ENCODE assay signal across 7 cellular contexts in the genomic region with DNA sequence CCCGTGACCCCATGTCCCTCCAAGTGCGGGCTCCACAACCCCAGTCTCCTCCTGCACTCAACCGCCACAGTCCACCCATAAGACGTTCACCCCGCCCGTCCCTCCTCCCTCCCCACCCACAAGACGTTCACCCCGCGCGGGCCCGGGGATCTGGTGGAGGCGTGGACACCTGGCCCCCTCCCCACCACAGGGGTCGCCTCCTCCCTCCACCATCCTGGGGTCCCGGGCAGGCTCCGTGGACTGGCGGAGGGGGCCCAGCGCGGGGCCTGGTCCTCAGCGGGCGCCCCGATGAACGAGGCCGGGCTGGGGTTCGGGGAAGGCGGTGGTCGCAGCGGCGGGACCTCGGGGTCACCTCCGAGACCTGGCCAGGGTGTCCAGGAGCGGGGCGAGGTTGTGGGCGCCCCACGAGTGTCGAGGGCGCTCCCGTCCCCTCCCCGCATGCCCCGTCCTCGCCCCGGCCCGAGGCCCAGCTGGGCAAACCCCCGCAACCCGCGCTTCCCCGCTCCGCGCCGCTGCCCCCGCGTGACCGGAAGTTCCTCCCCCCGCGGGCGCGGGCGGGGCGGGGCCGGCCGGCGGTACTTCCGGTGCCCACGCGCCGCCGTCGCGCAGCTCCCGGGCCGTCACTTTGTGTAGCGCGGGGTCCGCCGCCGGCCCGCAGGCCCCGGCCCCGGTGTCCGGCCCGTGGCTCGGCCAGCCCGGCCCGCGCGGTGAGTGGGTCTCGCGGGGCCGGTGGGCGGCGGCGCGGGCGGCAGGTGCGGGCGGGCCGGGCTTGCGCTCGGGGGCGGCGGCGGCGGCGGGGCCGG. TPM values are rescaled to one million over a fixed set of nuclear protein-coding genes. Genes with fewer than 3 reads are reported as not detected.
DNase-seq lines count a peak whose midpoint lies in the region; ATAC-seq and TF ChIP-seq lines count a peak whose summit lies in the region.

A gene (plus strand): TSS at position 578 of the 803 bp plus-strand sequence. CDS start 5,092 bp downstream, outside the sequence.

- ATAC-seq in activated CD8-positive, alpha-beta T cell treated with anti-CD3 and anti-CD28 coated beads, Interleukin-2, amount 10 ng/mL, durations not matched to agents 7 days and 5 days: peak; percentile 80

- H3K4me3 Mint-ChIP-seq in activated CD8-positive, alpha-beta T cell treated with anti-CD3 and anti-CD28 coated beads, Interleukin-2, amount 10 ng/mL, durations not matched to agents 7 days and 5 days: peak within 1 kb of the TSS; percentile 93
- peak within 1 kb of the TSS; percentile 80 for H3K4me3 Mint-ChIP-seq in mesothelial cell of epicardium

- H3K4me3 ChIP-seq in HEK293 (ENCODE audit: low read depth, low read length) (peak within 1 kb of the TSS; percentile 78), endocrine pancreas (ENCODE audit: control insufficient read depth, insufficient read depth, low read length) (no peak within 1 kb of the TSS)

- CTCF ChIA-PET in HEK293 (lab: Yijun Ruan, JAX): interaction anchor here (0.6 kb wide), 1 partner anchor 14 kb away, joined by 3 read pairs; no protein-coding TSS in a partner anchor
- CTCF ChIA-PET in activated CD8-positive, alpha-beta T cell treated with anti-CD3 and anti-CD28 coated beads, Interleukin-2, amount 10 ng/mL, durations not matched to agents 7 days and 5 days (lab: Charles Lee): interaction anchor here (1.6 kb wide), 1 partner anchor 15 kb away, joined by 4 read pairs; no protein-coding TSS in a partner anchor

- peaks cover 31% of the 10 kb centered on the region for H3K36me3 Mint-ChIP-seq in activated CD8-positive, alpha-beta T cell treated with anti-CD3 and anti-CD28 coated beads, Interleukin-2, amount 10 ng/mL, durations not matched to agents 7 days and 5 days (ENCODE audit: low read depth)
- peaks cover 15% of the 10 kb centered on the region for H3K36me3 Mint-ChIP-seq in mesothelial cell of epicardium

- H3K9me3 ChIP-seq in HEK293 (ENCODE audit: control insufficient read depth, insufficient read depth, low read depth, low read length): no peaks in the 10 kb centered on the region
- H3K9me3 ChIP-seq in endocrine pancreas (ENCODE audit: control insufficient read depth, low read length): no peaks in the 10 kb centered on the region

- H3K36me3 ChIP-seq in HEK293 (ENCODE audit: control insufficient read depth in 2 of 2, insufficient read depth in 1 of 2, low read length in 2 of 2): peaks cover 0 to 30% of the 10 kb centered on the region in 2 experiments; a peak in 1 of 3 replicates
- H3K36me3 ChIP-seq in endocrine pancreas (ENCODE audit: control insufficient read depth, insufficient read depth, low read length): no peaks in the 10 kb centered on the region

- no peaks in the 10 kb centered on the region for H3K4me1 ChIP-seq in HEK293 (ENCODE audit: control insufficient read depth, insufficient read depth, low read length)
- no peaks in the 10 kb centered on the region for H3K4me1 ChIP-seq in endocrine pancreas (ENCODE audit: control insufficient read depth, insufficient read depth, low read length)

- POLR2A ChIA-PET in HEK293 (lab: Yijun Ruan, JAX): interaction anchor here (0.6 to 1.0 kb wide), 2 partner anchors 19 to 47 kb away, joined by 3 read pairs; a partner anchor contains a TSS
- POLR2A ChIA-PET in activated CD8-positive, alpha-beta T cell treated with anti-CD3 and anti-CD28 coated beads, Interleukin-2, amount 10 ng/mL, durations not matched to agents 7 days and 5 days (lab: Charles Lee): interaction anchor here (0.5 to 1.0 kb wide), 2 partner anchors 11 to 14 kb away, joined by 3 read pairs; no protein-coding TSS in a partner anchor

- peak; percentile 73 for TF ChIP-seq POLR2A in GM15510 (IDR thresholded peaks at IDR 0.05; ENCODE audit: borderline replicate concordance, extremely low read depth, insufficient read length)

- DNase-seq in NCI-H146 (lab: John Stamatoyannopoulos, UW) (peak; percentile 62), mesothelial cell of epicardium (ENCODE audit: low spot score in 2 of 2, unreplicated experiment in 2 of 2) (peak in 1 of 2 experiments; percentile 61)
- DNase-seq in activated CD8-positive, alpha-beta T cell treated with anti-CD3 and anti-CD28 coated beads, Interleukin-2, amount 10 ng/mL, durations not matched to agents 7 days and 5 days: peak; percentile 64
- peak; percentile 11 to 36 for DNase-seq in stimulated activated CD8-positive, alpha-beta memory T cell treated with anti-CD3 and anti-CD28 coated beads, Interleukin-15, amount 100 ng/mL, for 4 hours (ENCODE audit: low read depth in 2 of 2)

- H3K27ac Mint-ChIP-seq in activated CD8-positive, alpha-beta T cell treated with anti-CD3 and anti-CD28 coated beads, Interleukin-2, amount 10 ng/mL, durations not matched to agents 7 days and 5 days: peak within 1 kb of the TSS; percentile 87
- H3K27ac Mint-ChIP-seq in mesothelial cell of epicardium: peak within 1 kb of the TSS; percentile 89

- peaks cover 41% of the 10 kb centered on the region for H3K4me1 Mint-ChIP-seq in activated CD8-positive, alpha-beta T cell treated with anti-CD3 and anti-CD28 coated beads, Interleukin-2, amount 10 ng/mL, durations not matched to agents 7 days and 5 days (ENCODE audit: low read depth)
- peaks cover 20% of the 10 kb centered on the region for H3K4me1 Mint-ChIP-seq in mesothelial cell of epicardium

- H3K9ac ChIP-seq in endocrine pancreas (ENCODE audit: control insufficient read depth, insufficient read depth, low read length): peak within 1 kb of the TSS; percentile 82

- no peaks in the 10 kb centered on the region for H3K27me3 ChIP-seq in endocrine pancreas (ENCODE audit: control insufficient read depth, insufficient read depth, low read length)

- peak within 1 kb of the TSS; percentile 74; the same call in 1 of the 2 replicates for H3K27ac ChIP-seq in HEK293 (ENCODE audit: extremely low read depth, low read depth, low read length)

- TF ChIP-seq CTCF in HEK293 (tag by site-specific recombination; IDR thresholded peaks at IDR 0.05): no peak
- TF ChIP-seq CTCF in mesothelial cell of epicardium (IDR thresholded peaks at IDR 0.05; ENCODE audit: unreplicated experiment): no peak

- no peaks in the 10 kb centered on the region for H3K9me3 Mint-ChIP-seq in activated CD8-positive, alpha-beta T cell treated with anti-CD3 and anti-CD28 coated beads, Interleukin-2, amount 10 ng/mL, durations not matched to agents 7 days and 5 days (ENCODE audit: insufficient read depth)
- H3K9me3 Mint-ChIP-seq in mesothelial cell of epicardium: no peaks in the 10 kb centered on the region

- no peaks in the 10 kb centered on the region for H3K27me3 Mint-ChIP-seq in activated CD8-positive, alpha-beta T cell treated with anti-CD3 and anti-CD28 coated beads, Interleukin-2, amount 10 ng/mL, durations not matched to agents 7 days and 5 days (ENCODE audit: low read depth)
- no peaks in the 10 kb centered on the region for H3K27me3 Mint-ChIP-seq in mesothelial cell of epicardium (ENCODE audit: low read depth)

TF ChIP-seq in HEK293, 187 proteins besides CTCF, POLR2A, EP300 and RAD21 (continues in another document):
- peak; percentile 10; the same call in 1 of the 2 replicates for TF ChIP-seq SP2 (tag by site-specific recombination; IDR thresholded peaks at IDR 0.05)
- TF ChIP-seq ZNF830 (tag by site-specific recombination; IDR thresholded peaks at IDR 0.05; ENCODE audit: low read depth): no peak
- no peak for TF ChIP-seq ZNF792 (tag by site-specific recombination; IDR thresholded peaks at IDR 0.05)
- no peak for TF ChIP-seq ZNF169 (tag by site-specific recombination; IDR thresholded peaks at IDR 0.05)
- no peak for TF ChIP-seq ZNF350 (tag by site-specific recombination; IDR thresholded peaks at IDR 0.05)
- peak; percentile 22; the same call in 1 of the 2 replicates for TF ChIP-seq ZFHX2 (tag by site-specific recombination; conservative IDR thresholded peaks at IDR 0.05)
- TF ChIP-seq, protein P1, sequence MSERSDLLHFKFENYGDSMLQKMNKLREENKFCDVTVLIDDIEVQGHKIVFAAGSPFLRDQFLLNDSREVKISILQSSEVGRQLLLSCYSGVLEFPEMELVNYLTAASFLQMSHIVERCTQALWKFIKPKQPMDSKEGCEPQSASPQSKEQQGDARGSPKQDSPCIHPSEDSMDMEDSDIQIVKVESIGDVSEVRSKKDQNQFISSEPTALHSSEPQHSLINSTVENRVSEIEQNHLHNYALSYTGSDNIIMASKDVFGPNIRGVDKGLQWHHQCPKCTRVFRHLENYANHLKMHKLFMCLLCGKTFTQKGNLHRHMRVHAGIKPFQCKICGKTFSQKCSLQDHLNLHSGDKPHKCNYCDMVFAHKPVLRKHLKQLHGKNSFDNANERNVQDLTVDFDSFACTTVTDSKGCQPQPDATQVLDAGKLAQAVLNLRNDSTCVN (tag by site-specific recombination; optimal IDR thresholded peaks at IDR 0.05): peak; percentile 67
- no peak for TF ChIP-seq ZNF747 (tag by site-specific recombination; IDR thresholded peaks at IDR 0.05)
- TF ChIP-seq MZF1 (tag by site-specific recombination; IDR thresholded peaks at IDR 0.05; ENCODE audit: borderline replicate concordance): no peak
- TF ChIP-seq EGR2 (tag by site-specific recombination; IDR thresholded peaks at IDR 0.05; ENCODE audit: low read depth): no peak
- no peak for TF ChIP-seq ZNF221 (tag by site-specific recombination; IDR thresholded peaks at IDR 0.05; ENCODE audit: borderline replicate concordance)
- no peak for TF ChIP-seq KLF7 (tag by site-specific recombination; IDR thresholded peaks at IDR 0.05; ENCODE audit: borderline replicate concordance)
- TF ChIP-seq ZNF112 (tag by site-specific recombination; IDR thresholded peaks at IDR 0.05): no peak
- TF ChIP-seq, protein P2, sequence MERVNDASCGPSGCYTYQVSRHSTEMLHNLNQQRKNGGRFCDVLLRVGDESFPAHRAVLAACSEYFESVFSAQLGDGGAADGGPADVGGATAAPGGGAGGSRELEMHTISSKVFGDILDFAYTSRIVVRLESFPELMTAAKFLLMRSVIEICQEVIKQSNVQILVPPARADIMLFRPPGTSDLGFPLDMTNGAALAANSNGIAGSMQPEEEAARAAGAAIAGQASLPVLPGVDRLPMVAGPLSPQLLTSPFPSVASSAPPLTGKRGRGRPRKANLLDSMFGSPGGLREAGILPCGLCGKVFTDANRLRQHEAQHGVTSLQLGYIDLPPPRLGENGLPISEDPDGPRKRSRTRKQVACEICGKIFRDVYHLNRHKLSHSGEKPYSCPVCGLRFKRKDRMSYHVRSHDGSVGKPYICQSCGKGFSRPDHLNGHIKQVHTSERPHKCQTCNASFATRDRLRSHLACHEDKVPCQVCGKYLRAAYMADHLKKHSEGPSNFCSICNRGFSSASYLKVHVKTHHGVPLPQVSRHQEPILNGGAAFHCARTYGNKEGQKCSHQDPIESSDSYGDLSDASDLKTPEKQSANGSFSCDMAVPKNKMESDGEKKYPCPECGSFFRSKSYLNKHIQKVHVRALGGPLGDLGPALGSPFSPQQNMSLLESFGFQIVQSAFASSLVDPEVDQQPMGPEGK (tag by site-specific recombination; IDR thresholded peaks at IDR 0.05): peak; percentile 45; the same call in 1 of the 2 replicates

RNA-seq across cellular contexts. Expression of the gene that starts here (rescaled TPM):
- 10 to 100 TPM; 24.2 to 26.8 TPM for total RNA-seq in activated CD8-positive, alpha-beta T cell treated with anti-CD3 and anti-CD28 coated beads, Interleukin-2, amount 10 ng/mL, durations not matched to agents 7 days and 5 days
- 55.9 to 58.5 TPM (median 57.9 TPM) in 3 replicates for total RNA-seq in mesothelial cell of epicardium
